Comparison of ENCODE assay signal across 18 cellular contexts in genomic region chr15:68349173-68349572, GRCh38.
A peak's percentile ranks its signal among the peaks of the same experiment; 100 is the strongest.
DNase-seq lines count a peak whose midpoint lies in the region; ATAC-seq and TF ChIP-seq lines count a peak whose summit lies in the region.
"Had no signal": no experiment of that assay in that cellular context is flagged by ENCODE, and none has a peak within 500 bp of the region (broad histone marks: within the 10 kb centered on the region; RNA-seq: fewer than 3 reads in every experiment).

No MANE protein-coding gene starts in this region.

- H3K27ac Mint-ChIP-seq in osteocyte (ENCODE audit: unreplicated experiment) = peak overlapping the region; percentile 100
- H3K27ac Mint-ChIP-seq: HFFc6 had no signal

- H3K9me3 Mint-ChIP-seq in osteocyte (ENCODE audit: unreplicated experiment) = no peaks in the 10 kb centered on the region
- H3K9me3 Mint-ChIP-seq: HFFc6 had no signal

- H3K4me1 ChIP-seq in right cardiac atrium (ENCODE audit: control insufficient read depth, insufficient read depth, low read length) (peaks cover 6% of the 10 kb centered on the region), aorta (ENCODE audit: control insufficient read depth in 1 of 2, insufficient read depth in 2 of 2, low read length in 2 of 2) (peaks cover 2 to 3% of the 10 kb centered on the region in 2 donors)

- peaks cover 0 to 6% of the 10 kb centered on the region in 2 donors for H3K36me3 ChIP-seq in aorta (ENCODE audit: control insufficient read depth in 1 of 2, insufficient read depth in 2 of 2, low read length in 1 of 2)

- TF ChIP-seq CTCF in choroid plexus epithelial cell (conservative IDR thresholded peaks at IDR 0.05; ENCODE audit: low read depth, low read length) (no peak), osteocyte (IDR thresholded peaks at IDR 0.05) (no peak)

- H3K27ac ChIP-seq in right cardiac atrium (ENCODE audit: low read length) (no peak overlapping the region), aorta (ENCODE audit: low read depth in 1 of 2, low read length in 2 of 2) (peak overlapping the region; percentile 73 to 78)
- H3K27ac ChIP-seq: C4-2B had no signal

- H3K4me3 ChIP-seq in right cardiac atrium (ENCODE audit: low read length) = no peak overlapping the region
- no peak overlapping the region for H3K4me3 ChIP-seq in choroid plexus epithelial cell (ENCODE audit: low read depth, low read length)
- H3K4me3 ChIP-seq in aorta (ENCODE audit: low read length in 2 of 2) = no peak overlapping the region

- no peaks in the 10 kb centered on the region for H3K27me3 Mint-ChIP-seq in osteocyte (ENCODE audit: unreplicated experiment)

- H3K9me3 ChIP-seq in right cardiac atrium (ENCODE audit: control insufficient read depth, low read length) (no peaks in the 10 kb centered on the region), aorta (ENCODE audit: control insufficient read depth, low read length) (no peaks in the 10 kb centered on the region)

- 69% methylated on average over 6 of the region's 6 CpGs for WGBS in right cardiac atrium
- WGBS in aorta, 2 donors = 13 to 15% methylated on average over 6 of the region's 6 CpGs

- H3K4me1 Mint-ChIP-seq in osteocyte (ENCODE audit: unreplicated experiment) = peaks cover 79% of the 10 kb centered on the region

- H3K36me3 Mint-ChIP-seq in osteocyte (ENCODE audit: unreplicated experiment) = peaks cover 75% of the 10 kb centered on the region

- DNase-seq in right cardiac atrium (no peak), left ventricle myocardium superior (no peak), choroid plexus epithelial cell (ENCODE audit: low read depth) (peak; percentile 89), osteocyte (ENCODE audit: extremely low spot score, unreplicated experiment) (no peak), aorta (no peak), hypothalamus (lab: John Stamatoyannopoulos, UW) (no peak), NCI-H526 treated with DMSO at 0.1 percent for 48 hours (lab: John Stamatoyannopoulos, UW) (no peak)
- DNase-seq: DMS79 treated with DMSO at 0.1 percent for 48 hours, H7, HFFc6, KG1, NCI-H1417 treated with DMSO at 0.1 percent for 48 hours, NCI-H187 treated with DMSO at 0.1 percent for 48 hours, NCI-H2227 treated with DMSO at 0.1 percent for 48 hours, SIG-M5 had no signal

- no peaks in the 10 kb centered on the region for H3K27me3 ChIP-seq in right cardiac atrium (ENCODE audit: control insufficient read depth, insufficient read depth)
- H3K27me3 ChIP-seq in aorta (ENCODE audit: control insufficient read depth in 1 of 2, insufficient read depth in 2 of 2, low read length in 1 of 2) = no peaks in the 10 kb centered on the region

- H3K4me3 Mint-ChIP-seq in osteocyte (ENCODE audit: unreplicated experiment) = no peak overlapping the region
- H3K4me3 Mint-ChIP-seq: HFFc6 had no signal

- ATAC-seq in right cardiac atrium = peak; percentile 15 to 55
- no peak for ATAC-seq in left ventricle myocardium superior
- ATAC-seq in aorta (ENCODE audit: low FRiP score) = no peak
- no peak for ATAC-seq in GM19395 (IDR thresholded peaks at IDR 0.05; ENCODE audit: unreplicated experiment)
- ATAC-seq: HepG2 had no signal

- intact Hi-C loops in right cardiac atrium (cut with DNase I) (no loop called here), left ventricle myocardium superior (cut with micrococcal nuclease) (no loop called here), aorta (cut with DNase I) (no loop called here)

Comparison
In these comparisons a context has a peak if more than half of its experiments do, and no peak if none do; other contexts are left out.
1. ATAC-seq: peak in right cardiac atrium (2 of 2); none in left ventricle myocardium superior (single experiment), aorta (single experiment) and GM19395 (single experiment).